In the genomic region with DNA sequence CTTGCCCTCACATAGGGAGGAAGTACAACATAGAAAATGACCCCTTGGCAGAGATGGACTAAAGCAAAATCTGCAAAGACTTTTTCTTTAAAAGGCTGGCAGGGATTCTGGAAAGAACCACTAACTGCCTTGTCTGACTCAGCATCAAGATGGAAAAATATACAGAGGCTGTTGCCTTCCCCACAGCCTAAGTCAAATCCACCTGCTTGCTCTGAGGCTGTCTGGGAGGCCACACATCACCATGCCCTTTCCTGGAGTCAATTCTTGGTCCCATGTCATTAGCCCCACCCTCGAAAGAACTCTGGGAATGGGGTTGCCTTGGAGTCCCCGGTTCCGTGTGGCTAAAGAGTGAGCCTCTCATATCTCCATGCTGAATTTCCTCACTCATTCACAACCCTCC, we compare ENCODE assay signal across 10 cellular contexts. TPM values are rescaled to one million over a fixed set of nuclear protein-coding genes. Genes with fewer than 3 reads are reported as not detected.
DNase-seq lines count a peak whose midpoint lies in the region; ATAC-seq, FAIRE-seq and TF ChIP-seq lines count a peak whose summit lies in the region.
"Had no signal": no experiment of that assay in that cellular context is flagged by ENCODE, and none has a peak within 500 bp of the region (broad histone marks: within the 10 kb centered on the region; RNA-seq: fewer than 3 reads in every experiment).

No MANE protein-coding gene starts in this region.

- peak; percentile 26 for DNase-seq in H54 (ENCODE audit: insufficient read length, low spot score)
- peak; percentile 51 for DNase-seq in UCSD-AML1 (lab: John Stamatoyannopoulos, UW; ENCODE audit: unreplicated experiment)
- DNase-seq in fibroblast of villous mesenchyme (ENCODE audit: low read depth), result peak; percentile 44
- no peak for DNase-seq in stimulated activated naive CD8-positive, alpha-beta T cell treated with anti-CD3 and anti-CD28 coated beads, Interleukin-15, Interleukin-2, amounts not matched to agents 100 U/mL and 50 U/mL, for 24 hours
- no peak for DNase-seq in GM13976 (ENCODE audit: low spot score)
- no peak for DNase-seq in GM20000 (ENCODE audit: low spot score)
- DNase-seq in amygdala (lab: John Stamatoyannopoulos, UW), result no peak
- no peak for DNase-seq in NCI-H526 (lab: John Stamatoyannopoulos, UW)
- DNase-seq: NCI-H2107 had no signal

- ATAC-seq in stimulated activated naive CD8-positive, alpha-beta T cell treated with anti-CD3 and anti-CD28 coated beads, Interleukin-15, Interleukin-2, amounts not matched to agents 100 U/mL and 50 U/mL, for 24 hours, result peak; percentile 20

- no peak overlapping the region for H3K4me3 ChIP-seq in fibroblast of villous mesenchyme (ENCODE audit: low read depth, low read length)

- TF ChIP-seq CTCF in fibroblast of villous mesenchyme (IDR thresholded peaks at IDR 0.05; ENCODE audit: insufficient read depth, low read depth, low read length) (no peak), GM13976 (IDR thresholded peaks at IDR 0.05; ENCODE audit: borderline replicate concordance, control extremely low read depth, extremely low read depth, insufficient read depth, missing control alignments) (no peak), GM20000 (IDR thresholded peaks at IDR 0.05; ENCODE audit: extremely low read depth, missing control alignments) (no peak)

- FAIRE-seq in H54 (lab: Jason Lieb, UNC), result no peak

- in situ Hi-C loops in GM13976 (cut with MboI; ENCODE audit: low sequenced_read_pairs, unreplicated experiment), result no loop called here

- no peak for TF ChIP-seq POLR2A in H54 (IDR thresholded peaks at IDR 0.05; ENCODE audit: low read depth, low read length)

RNA-seq across cellular contexts. Expression of gene BMP10, which starts 39.5 kb away (rescaled TPM):
- not detected in 2 replicates for total RNA-seq in fibroblast of villous mesenchyme
- total RNA-seq: neural crest cell had no signal

Comparison
In these comparisons a context has a peak if more than half of its experiments do, and no peak if none do; other contexts are left out.
1. DNase-seq: peak in H54 (single experiment), UCSD-AML1 (single experiment) and fibroblast of villous mesenchyme (single experiment); none in stimulated activated naive CD8-positive, alpha-beta T cell treated with anti-CD3 and anti-CD28 coated beads, Interleukin-15, Interleukin-2, amounts not matched to agents 100 U/mL and 50 U/mL, for 24 hours (single experiment), GM13976 (single experiment), GM20000 (single experiment), amygdala (0 of 56) and NCI-H526 (0 of 2).